Comparison of ENCODE assay signal across 2 cellular contexts in the genomic region with DNA sequence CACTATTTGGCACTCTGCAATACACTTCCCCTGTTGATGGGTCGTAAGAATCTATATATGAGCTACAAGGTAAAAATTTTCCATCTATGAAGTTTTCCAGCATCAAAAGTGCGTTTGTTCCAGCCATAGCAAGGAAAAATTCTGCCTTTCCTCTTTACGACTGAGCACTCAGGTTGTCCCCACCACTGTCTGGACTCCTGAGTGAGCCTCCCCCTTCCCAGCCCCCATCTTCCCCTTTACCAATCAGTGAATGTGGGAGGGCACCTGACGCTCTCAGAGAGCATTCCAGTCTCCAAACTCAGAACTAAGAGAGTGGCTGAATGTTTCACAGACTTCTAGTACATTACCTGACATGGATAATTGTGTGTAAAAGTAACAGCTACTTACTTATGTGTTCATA.
A peak's percentile ranks its signal among the peaks of the same experiment; 100 is the strongest.
TF ChIP-seq lines count a peak whose summit lies in the region.

A gene with protein sequence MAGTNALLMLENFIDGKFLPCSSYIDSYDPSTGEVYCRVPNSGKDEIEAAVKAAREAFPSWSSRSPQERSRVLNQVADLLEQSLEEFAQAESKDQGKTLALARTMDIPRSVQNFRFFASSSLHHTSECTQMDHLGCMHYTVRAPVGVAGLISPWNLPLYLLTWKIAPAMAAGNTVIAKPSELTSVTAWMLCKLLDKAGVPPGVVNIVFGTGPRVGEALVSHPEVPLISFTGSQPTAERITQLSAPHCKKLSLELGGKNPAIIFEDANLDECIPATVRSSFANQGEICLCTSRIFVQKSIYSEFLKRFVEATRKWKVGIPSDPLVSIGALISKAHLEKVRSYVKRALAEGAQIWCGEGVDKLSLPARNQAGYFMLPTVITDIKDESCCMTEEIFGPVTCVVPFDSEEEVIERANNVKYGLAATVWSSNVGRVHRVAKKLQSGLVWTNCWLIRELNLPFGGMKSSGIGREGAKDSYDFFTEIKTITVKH (minus strand): TSS at position 175 of the 400 bp plus-strand sequence. CDS start 48 bp downstream, at position 127.

TF ChIP-seq in K562, 482 proteins besides CTCF, POLR2A, EP300 and RAD21 (continued from another document):
- TF ChIP-seq ZNF143 (CRISPR knock-in tag; IDR thresholded peaks at IDR 0.05) (no peak), PTTG1 (tag; IDR thresholded peaks at IDR 0.05; ENCODE audit: low read depth) (no peak), NR1H2 (CRISPR knock-in tag; IDR thresholded peaks at IDR 0.05) (no peak), CBFA2T2 (conservative IDR thresholded peaks at IDR 0.05) (no peak), ZNF780A (CRISPR knock-in tag; IDR thresholded peaks at IDR 0.05) (no peak), ZNF12 (CRISPR knock-in tag; IDR thresholded peaks at IDR 0.05) (no peak), NUFIP1 (IDR thresholded peaks at IDR 0.05; ENCODE audit: partially characterized antibody) (no peak), RBM22 (IDR thresholded peaks at IDR 0.05; ENCODE audit: low read depth, low read length, poor library complexity, severe bottlenecking) (no peak)
- TF ChIP-seq, protein P1, sequence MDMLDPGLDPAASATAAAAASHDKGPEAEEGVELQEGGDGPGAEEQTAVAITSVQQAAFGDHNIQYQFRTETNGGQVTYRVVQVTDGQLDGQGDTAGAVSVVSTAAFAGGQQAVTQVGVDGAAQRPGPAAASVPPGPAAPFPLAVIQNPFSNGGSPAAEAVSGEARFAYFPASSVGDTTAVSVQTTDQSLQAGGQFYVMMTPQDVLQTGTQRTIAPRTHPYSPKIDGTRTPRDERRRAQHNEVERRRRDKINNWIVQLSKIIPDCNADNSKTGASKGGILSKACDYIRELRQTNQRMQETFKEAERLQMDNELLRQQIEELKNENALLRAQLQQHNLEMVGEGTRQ (CRISPR knock-in tag; IDR thresholded peaks at IDR 0.05): no peak
- TF ChIP-seq, protein P2, sequence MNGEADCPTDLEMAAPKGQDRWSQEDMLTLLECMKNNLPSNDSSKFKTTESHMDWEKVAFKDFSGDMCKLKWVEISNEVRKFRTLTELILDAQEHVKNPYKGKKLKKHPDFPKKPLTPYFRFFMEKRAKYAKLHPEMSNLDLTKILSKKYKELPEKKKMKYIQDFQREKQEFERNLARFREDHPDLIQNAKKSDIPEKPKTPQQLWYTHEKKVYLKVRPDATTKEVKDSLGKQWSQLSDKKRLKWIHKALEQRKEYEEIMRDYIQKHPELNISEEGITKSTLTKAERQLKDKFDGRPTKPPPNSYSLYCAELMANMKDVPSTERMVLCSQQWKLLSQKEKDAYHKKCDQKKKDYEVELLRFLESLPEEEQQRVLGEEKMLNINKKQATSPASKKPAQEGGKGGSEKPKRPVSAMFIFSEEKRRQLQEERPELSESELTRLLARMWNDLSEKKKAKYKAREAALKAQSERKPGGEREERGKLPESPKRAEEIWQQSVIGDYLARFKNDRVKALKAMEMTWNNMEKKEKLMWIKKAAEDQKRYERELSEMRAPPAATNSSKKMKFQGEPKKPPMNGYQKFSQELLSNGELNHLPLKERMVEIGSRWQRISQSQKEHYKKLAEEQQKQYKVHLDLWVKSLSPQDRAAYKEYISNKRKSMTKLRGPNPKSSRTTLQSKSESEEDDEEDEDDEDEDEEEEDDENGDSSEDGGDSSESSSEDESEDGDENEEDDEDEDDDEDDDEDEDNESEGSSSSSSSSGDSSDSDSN (IDR thresholded peaks at IDR 0.05; ENCODE audit: borderline replicate concordance in 1 of 2, low read depth in 2 of 2, low read length in 2 of 2): no peak
- TF ChIP-seq, protein P3, sequence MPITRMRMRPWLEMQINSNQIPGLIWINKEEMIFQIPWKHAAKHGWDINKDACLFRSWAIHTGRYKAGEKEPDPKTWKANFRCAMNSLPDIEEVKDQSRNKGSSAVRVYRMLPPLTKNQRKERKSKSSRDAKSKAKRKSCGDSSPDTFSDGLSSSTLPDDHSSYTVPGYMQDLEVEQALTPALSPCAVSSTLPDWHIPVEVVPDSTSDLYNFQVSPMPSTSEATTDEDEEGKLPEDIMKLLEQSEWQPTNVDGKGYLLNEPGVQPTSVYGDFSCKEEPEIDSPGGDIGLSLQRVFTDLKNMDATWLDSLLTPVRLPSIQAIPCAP (CRISPR knock-in tag; IDR thresholded peaks at IDR 0.05; ENCODE audit: borderline replicate concordance): no peak
- TF ChIP-seq, protein P4, sequence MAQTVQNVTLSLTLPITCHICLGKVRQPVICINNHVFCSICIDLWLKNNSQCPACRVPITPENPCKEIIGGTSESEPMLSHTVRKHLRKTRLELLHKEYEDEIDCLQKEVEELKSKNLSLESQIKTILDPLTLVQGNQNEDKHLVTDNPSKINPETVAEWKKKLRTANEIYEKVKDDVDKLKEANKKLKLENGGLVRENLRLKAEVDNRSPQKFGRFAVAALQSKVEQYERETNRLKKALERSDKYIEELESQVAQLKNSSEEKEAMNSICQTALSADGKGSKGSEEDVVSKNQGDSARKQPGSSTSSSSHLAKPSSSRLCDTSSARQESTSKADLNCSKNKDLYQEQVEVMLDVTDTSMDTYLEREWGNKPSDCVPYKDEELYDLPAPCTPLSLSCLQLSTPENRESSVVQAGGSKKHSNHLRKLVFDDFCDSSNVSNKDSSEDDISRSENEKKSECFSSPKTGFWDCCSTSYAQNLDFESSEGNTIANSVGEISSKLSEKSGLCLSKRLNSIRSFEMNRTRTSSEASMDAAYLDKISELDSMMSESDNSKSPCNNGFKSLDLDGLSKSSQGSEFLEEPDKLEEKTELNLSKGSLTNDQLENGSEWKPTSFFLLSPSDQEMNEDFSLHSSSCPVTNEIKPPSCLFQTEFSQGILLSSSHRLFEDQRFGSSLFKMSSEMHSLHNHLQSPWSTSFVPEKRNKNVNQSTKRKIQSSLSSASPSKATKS (CRISPR knock-in tag; IDR thresholded peaks at IDR 0.05): no peak
- TF ChIP-seq, protein P5, sequence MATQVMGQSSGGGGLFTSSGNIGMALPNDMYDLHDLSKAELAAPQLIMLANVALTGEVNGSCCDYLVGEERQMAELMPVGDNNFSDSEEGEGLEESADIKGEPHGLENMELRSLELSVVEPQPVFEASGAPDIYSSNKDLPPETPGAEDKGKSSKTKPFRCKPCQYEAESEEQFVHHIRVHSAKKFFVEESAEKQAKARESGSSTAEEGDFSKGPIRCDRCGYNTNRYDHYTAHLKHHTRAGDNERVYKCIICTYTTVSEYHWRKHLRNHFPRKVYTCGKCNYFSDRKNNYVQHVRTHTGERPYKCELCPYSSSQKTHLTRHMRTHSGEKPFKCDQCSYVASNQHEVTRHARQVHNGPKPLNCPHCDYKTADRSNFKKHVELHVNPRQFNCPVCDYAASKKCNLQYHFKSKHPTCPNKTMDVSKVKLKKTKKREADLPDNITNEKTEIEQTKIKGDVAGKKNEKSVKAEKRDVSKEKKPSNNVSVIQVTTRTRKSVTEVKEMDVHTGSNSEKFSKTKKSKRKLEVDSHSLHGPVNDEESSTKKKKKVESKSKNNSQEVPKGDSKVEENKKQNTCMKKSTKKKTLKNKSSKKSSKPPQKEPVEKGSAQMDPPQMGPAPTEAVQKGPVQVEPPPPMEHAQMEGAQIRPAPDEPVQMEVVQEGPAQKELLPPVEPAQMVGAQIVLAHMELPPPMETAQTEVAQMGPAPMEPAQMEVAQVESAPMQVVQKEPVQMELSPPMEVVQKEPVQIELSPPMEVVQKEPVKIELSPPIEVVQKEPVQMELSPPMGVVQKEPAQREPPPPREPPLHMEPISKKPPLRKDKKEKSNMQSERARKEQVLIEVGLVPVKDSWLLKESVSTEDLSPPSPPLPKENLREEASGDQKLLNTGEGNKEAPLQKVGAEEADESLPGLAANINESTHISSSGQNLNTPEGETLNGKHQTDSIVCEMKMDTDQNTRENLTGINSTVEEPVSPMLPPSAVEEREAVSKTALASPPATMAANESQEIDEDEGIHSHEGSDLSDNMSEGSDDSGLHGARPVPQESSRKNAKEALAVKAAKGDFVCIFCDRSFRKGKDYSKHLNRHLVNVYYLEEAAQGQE (CRISPR knock-in tag; IDR thresholded peaks at IDR 0.05; ENCODE audit: low read depth): no peak

TF ChIP-seq in liver, 16 proteins besides CTCF, POLR2A, EP300 and RAD21 (continued from another document):
- TF ChIP-seq NR2F2 (IDR thresholded peaks at IDR 0.05): no peak
- TF ChIP-seq, protein P5 (IDR thresholded peaks at IDR 0.05): peak; percentile 76
- TF ChIP-seq EGR1 (IDR thresholded peaks at IDR 0.05; ENCODE audit: low read depth in 2 of 2): no peak
- TF ChIP-seq YY1 (IDR thresholded peaks at IDR 0.05): peak; percentile 89
- peak in 1 of 2 donors; percentile 6 for TF ChIP-seq RXRA (IDR thresholded peaks at IDR 0.05)
- TF ChIP-seq SP1 (IDR thresholded peaks at IDR 0.05): peak; percentile 50
- peak; percentile 10 for TF ChIP-seq FOXA2 (IDR thresholded peaks at IDR 0.05)
- TF ChIP-seq FOXA1 (IDR thresholded peaks at IDR 0.05): no peak
- TF ChIP-seq TAF1 (conservative IDR thresholded peaks at IDR 0.05): peak; percentile 95
- TF ChIP-seq HNF4G (IDR thresholded peaks at IDR 0.05): no peak
